ENCODE assay signal across 9 cellular contexts in the genomic region with DNA sequence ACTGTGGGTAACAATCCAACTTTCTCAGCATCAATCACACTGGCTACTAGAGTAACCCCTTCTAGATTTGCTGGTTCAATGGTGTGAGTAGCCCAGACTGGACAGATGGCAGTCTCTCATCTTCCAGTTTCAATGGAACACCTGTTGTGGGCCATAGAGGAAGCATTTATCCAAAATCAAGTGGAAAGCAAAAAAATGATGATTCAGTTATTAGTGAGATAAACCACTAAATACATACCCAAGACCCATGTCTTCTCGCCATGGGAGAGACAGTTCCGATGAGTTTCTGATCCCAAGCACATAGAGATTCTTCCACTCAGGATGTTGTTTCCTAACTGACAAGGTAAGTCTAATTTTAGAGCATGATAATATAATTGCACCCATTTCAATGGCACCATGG.
"Had no signal": no experiment of that assay in that cellular context is flagged by ENCODE, and none has a peak within 500 bp of the region (broad histone marks: within the 10 kb centered on the region; RNA-seq: fewer than 3 reads in every experiment).

No MANE protein-coding gene starts in this region.

- DNase-seq: GOT3, H7, HFFc6, IMR-90, KBM-7 had no signal

- H3K4me3 ChIP-seq: HAP-1 had no signal

- H3K36me3 ChIP-seq: HAP-1 had no signal

- H3K9ac ChIP-seq: KMS-11 had no signal

- ATAC-seq: HCT116 had no signal

- H3K9me3 ChIP-seq: HAP-1 had no signal

- H3K4me1 ChIP-seq: HAP-1 had no signal

- H3K27ac ChIP-seq: HL-60, KMS-11 had no signal

- H3K4me2 ChIP-seq: KMS-11 had no signal
